In the genomic region with DNA sequence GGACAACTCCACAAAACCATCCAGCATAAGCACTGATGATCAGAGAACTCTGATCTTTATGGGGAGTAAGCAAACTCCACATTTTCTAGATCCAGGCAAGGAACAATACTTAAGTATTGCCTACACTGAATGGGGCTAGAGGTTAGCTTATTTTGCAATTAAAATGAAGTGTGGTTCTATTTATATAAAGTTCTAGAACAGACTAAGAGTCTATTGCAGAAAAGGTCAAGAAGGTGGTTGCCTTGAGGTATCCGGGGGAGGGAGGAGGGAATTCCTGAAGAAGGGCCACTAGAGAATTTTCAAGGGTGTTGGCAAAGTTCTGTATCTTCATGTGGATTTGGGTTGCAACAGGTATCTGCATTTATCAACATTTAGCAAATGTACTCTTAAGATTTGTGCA, we compare ENCODE assay signal across 6 cellular contexts.
"Had no signal": no experiment of that assay in that cellular context is flagged by ENCODE, and none has a peak within 500 bp of the region (broad histone marks: within the 10 kb centered on the region; RNA-seq: fewer than 3 reads in every experiment).

No MANE protein-coding gene starts in this region.

- H3K27ac ChIP-seq: GM23248 had no signal

- H3K9me3 Mint-ChIP-seq: H9 had no signal

- DNase-seq: GM23248, H9, IMR-90, KG1 had no signal

- H3K4me3 Mint-ChIP-seq: H9 had no signal

- ATAC-seq: HCT116, K562 had no signal

- H3K27ac Mint-ChIP-seq: H9 had no signal

- H3K4me3 ChIP-seq: GM23248, K562 had no signal
